Comparison of ENCODE assay signal across 19 cellular contexts in genomic region chr19:20414133-20414532, GRCh38.
DNase-seq lines count a peak whose midpoint lies in the region; ATAC-seq, FAIRE-seq and TF ChIP-seq lines count a peak whose summit lies in the region.
"Had no signal": no experiment of that assay in that cellular context is flagged by ENCODE, and none has a peak within 500 bp of the region (broad histone marks: within the 10 kb centered on the region; RNA-seq: fewer than 3 reads in every experiment).

No MANE protein-coding gene starts in this region.

- no peak for ATAC-seq in upper lobe of left lung (ENCODE audit: low FRiP score in 2 of 2)
- ATAC-seq in left cardiac atrium, result no peak
- no peak for ATAC-seq in lower lobe of right lung
- ATAC-seq in right cardiac atrium, result no peak

- WGBS in mammary epithelial cell (ENCODE audit: low coverage, missing lambda C conversion rate), result 100% methylated on average over 2 of the region's 2 CpGs
- WGBS in upper lobe of left lung, 2 donors, result 100% methylated on average over 2 of the region's 2 CpGs
- WGBS in right cardiac atrium, result 89% methylated on average over 2 of the region's 2 CpGs

- H3K4me2 ChIP-seq in mammary epithelial cell (ENCODE audit: insufficient read depth, low read depth, low read length), result no peak overlapping the region
- H3K4me2 ChIP-seq: BLaER1 treated with 17β-estradiol and CSF1 and Interleukin-3, amounts not matched to agents 10 nM and 100 nM had no signal

- no TSS peak for BruUV-seq in mammary epithelial cell (replicated peaks; lab: Mats Ljungman, UMichigan)
- no TSS peak for BruUV-seq in MCF 10A (replicated peaks; lab: Mats Ljungman, UMichigan)

- in situ Hi-C loops in mammary epithelial cell (cut with MboI; ENCODE audit: low sequenced_read_pairs in 2 of 2), result no loop called here

- POLR2A ChIA-PET in MCF 10A (lab: Yijun Ruan, JAX), result no interaction called here

- DNase-seq in mammary epithelial cell (peak; percentile 6), MCF 10A (ENCODE audit: unreplicated experiment) (no peak), NCI-H2029 treated with DMSO at 0.1 percent for 48 hours (lab: John Stamatoyannopoulos, UW) (peak; percentile 21), upper lobe of left lung (no peak), left cardiac atrium (no peak), lower lobe of right lung (no peak), right cardiac atrium (no peak)
- DNase-seq: ACHN; Calu3; CD4-positive, CD25-positive, alpha-beta regulatory T cell; DMS 273 treated with DMSO at 0.1 percent for 48 hours; DMS79 treated with DMSO at 0.1 percent for 48 hours; EL; GDM1; GOT3 had no signal

- no peaks in the 10 kb centered on the region for H3K27me3 Mint-ChIP-seq in MCF 10A (ENCODE audit: insufficient read depth, unreplicated experiment)
- H3K27me3 Mint-ChIP-seq: CD4-positive, CD25-positive, alpha-beta regulatory T cell had no signal

- H3K4me3 ChIP-seq in mammary epithelial cell (replicated peaks in 1 of 3; ENCODE audit: insufficient read depth in 1 of 3, low read depth in 2 of 3, low read length in 3 of 3) (no peak overlapping the region), upper lobe of left lung (no peak overlapping the region), lower lobe of right lung (no peak overlapping the region), right cardiac atrium (ENCODE audit: low read length) (no peak overlapping the region)
- H3K4me3 ChIP-seq: BLaER1 treated with 17β-estradiol and CSF1 and Interleukin-3, amounts not matched to agents 10 nM and 100 nM; HAP-1 had no signal

- peaks cover 6% of the 10 kb centered on the region for H3K9me3 Mint-ChIP-seq in MCF 10A (ENCODE audit: unreplicated experiment)

- H3K36me3 ChIP-seq in mammary epithelial cell (ENCODE audit: insufficient read depth, low read length) (no peaks in the 10 kb centered on the region), upper lobe of left lung (no peaks in the 10 kb centered on the region), lower lobe of right lung (no peaks in the 10 kb centered on the region)
- H3K36me3 ChIP-seq: HAP-1 had no signal

- dilution Hi-C loops in mammary epithelial cell (cut with HindIII; ENCODE audit: low sequenced_read_pairs), result no loop called here

- H2AFZ ChIP-seq in mammary epithelial cell (ENCODE audit: low read depth, low read length), result no peak overlapping the region

- H3K4me1 ChIP-seq in mammary epithelial cell (ENCODE audit: insufficient read depth, low read length) (no peaks in the 10 kb centered on the region), upper lobe of left lung (no peaks in the 10 kb centered on the region), lower lobe of right lung (no peaks in the 10 kb centered on the region), right cardiac atrium (ENCODE audit: control insufficient read depth, insufficient read depth, low read length) (no peaks in the 10 kb centered on the region)
- H3K4me1 ChIP-seq: BLaER1 treated with 17β-estradiol and CSF1 and Interleukin-3, amounts not matched to agents 10 nM and 100 nM; HAP-1 had no signal

- H3K4me3 Mint-ChIP-seq in MCF 10A (ENCODE audit: unreplicated experiment), result no peak overlapping the region
- H3K4me3 Mint-ChIP-seq: CD4-positive, CD25-positive, alpha-beta regulatory T cell had no signal

- H3K27ac Mint-ChIP-seq in MCF 10A (ENCODE audit: low read depth, unreplicated experiment), result no peak overlapping the region
- H3K27ac Mint-ChIP-seq: CD4-positive, CD25-positive, alpha-beta regulatory T cell had no signal

- no peaks in the 10 kb centered on the region for H4K20me1 ChIP-seq in mammary epithelial cell (ENCODE audit: insufficient read depth, low read length)
- H4K20me1 ChIP-seq: BLaER1 treated with 17β-estradiol and CSF1 and Interleukin-3, amounts not matched to agents 10 nM and 100 nM had no signal

- no peak for TF ChIP-seq EP300 in upper lobe of left lung (IDR thresholded peaks at IDR 0.05)

- no peak for TF ChIP-seq POLR2A in upper lobe of left lung (IDR thresholded peaks at IDR 0.05)

- no peaks in the 10 kb centered on the region for H3K27me3 ChIP-seq in mammary epithelial cell (ENCODE audit: insufficient read depth, low read length)
- no peaks in the 10 kb centered on the region for H3K27me3 ChIP-seq in upper lobe of left lung
- H3K27me3 ChIP-seq in lower lobe of right lung (ENCODE audit: low read depth), result no peaks in the 10 kb centered on the region
- no peaks in the 10 kb centered on the region for H3K27me3 ChIP-seq in right cardiac atrium (ENCODE audit: control insufficient read depth, insufficient read depth)
- H3K27me3 ChIP-seq: BLaER1 treated with 17β-estradiol and CSF1 and Interleukin-3, amounts not matched to agents 10 nM and 100 nM had no signal

- H3K9me3 ChIP-seq in mammary epithelial cell (replicated peaks; ENCODE audit: insufficient read depth, low read length) (peaks cover 14% of the 10 kb centered on the region), upper lobe of left lung (peaks cover 0 to 11% (median 1%) of the 10 kb centered on the region in 4 donors), lower lobe of right lung (peaks cover 12% of the 10 kb centered on the region), right cardiac atrium (ENCODE audit: control insufficient read depth, low read length) (no peaks in the 10 kb centered on the region)
- H3K9me3 ChIP-seq: HAP-1 had no signal

- no peak overlapping the region for H3K9ac ChIP-seq in mammary epithelial cell (ENCODE audit: insufficient read depth, low read length)
- H3K9ac ChIP-seq: BLaER1 treated with 17β-estradiol and CSF1 and Interleukin-3, amounts not matched to agents 10 nM and 100 nM had no signal

- H3K27ac ChIP-seq in mammary epithelial cell (ENCODE audit: insufficient read depth, low read depth, low read length), result no peak overlapping the region
- H3K27ac ChIP-seq in upper lobe of left lung, result no peak overlapping the region
- H3K27ac ChIP-seq in lower lobe of right lung, result no peak overlapping the region
- H3K27ac ChIP-seq in right cardiac atrium (ENCODE audit: low read length), result no peak overlapping the region
- H3K27ac ChIP-seq: BLaER1 treated with 17β-estradiol and CSF1 and Interleukin-3, amounts not matched to agents 10 nM and 100 nM had no signal

- H3K79me2 ChIP-seq in mammary epithelial cell (ENCODE audit: insufficient read depth, low read length), result no peaks in the 10 kb centered on the region

- CTCF ChIA-PET in mammary epithelial cell (lab: Charles Lee; ENCODE audit: low non-redundant PET) (no interaction called here), MCF 10A (lab: Yijun Ruan, JAX) (no interaction called here)

- intact Hi-C loops in mammary epithelial cell (cut with micrococcal nuclease) (no loop called here), MCF 10A (cut with micrococcal nuclease) (loop anchor here (5.0 kb wide), 1 partner anchor 123 kb away; no protein-coding TSS in a partner anchor), left cardiac atrium (cut with DNase I) (loop anchor here in 1 of 2 donors (5.0 kb wide), 1 partner anchor 123 kb away; no protein-coding TSS in a partner anchor), lower lobe of right lung (cut with DNase I) (no loop called here), right cardiac atrium (cut with DNase I) (loop anchor here in 1 of 4 donors (5.0 kb wide), 1 partner anchor 123 kb away; no protein-coding TSS in a partner anchor)

- peak; percentile 36 for FAIRE-seq in islet of Langerhans (lab: Jason Lieb, UNC)
- FAIRE-seq: GM12892 had no signal

- H3K36me3 Mint-ChIP-seq in MCF 10A (ENCODE audit: insufficient read depth, unreplicated experiment), result no peaks in the 10 kb centered on the region

- TF ChIP-seq CTCF in mammary epithelial cell (conservative IDR thresholded peaks at IDR 0.05 in 1 of 2, IDR thresholded peaks at IDR 0.05 in 1 of 2; ENCODE audit: extremely low read depth in 1 of 2, insufficient read depth in 1 of 2, low read depth in 1 of 2, low read length in 2 of 2) (no peak), MCF 10A (IDR thresholded peaks at IDR 0.05; ENCODE audit: unreplicated experiment) (no peak), upper lobe of left lung (IDR thresholded peaks at IDR 0.05) (no peak), lower lobe of right lung (IDR thresholded peaks at IDR 0.05) (no peak)

- no peaks in the 10 kb centered on the region for H3K4me1 Mint-ChIP-seq in MCF 10A (ENCODE audit: insufficient read depth, unreplicated experiment)

Comparison
In these comparisons a context has a peak if more than half of its experiments do, and no peak if none do; other contexts are left out.
1. DNase-seq: peak in mammary epithelial cell (single experiment) and NCI-H2029 treated with DMSO at 0.1 percent for 48 hours (single experiment); none in MCF 10A (single experiment), upper lobe of left lung (0 of 2), left cardiac atrium (single experiment), lower lobe of right lung (single experiment) and right cardiac atrium (0 of 3).